In the genomic region with DNA sequence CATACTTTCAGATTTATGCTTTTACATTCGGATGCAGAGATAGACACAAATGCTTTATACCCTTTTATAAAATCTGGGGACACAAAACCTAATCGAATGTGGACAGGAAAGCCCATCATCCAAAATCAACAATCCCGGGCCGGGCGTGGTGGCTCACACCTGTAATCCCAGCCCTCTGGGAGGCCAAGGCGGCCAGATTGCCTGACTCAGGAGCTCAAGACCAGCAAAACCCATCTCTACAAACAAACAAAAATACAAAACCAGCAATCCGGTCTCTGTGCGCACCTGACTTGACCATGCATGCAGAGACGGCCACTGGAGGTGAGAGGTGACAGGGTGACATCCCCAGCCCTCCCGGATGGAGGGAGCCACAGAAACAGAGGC, we compare ENCODE assay signal across 9 cellular contexts. TPM values are rescaled to one million over a fixed set of nuclear protein-coding genes. Genes with fewer than 3 reads are reported as not detected.
"Had no signal": no experiment of that assay in that cellular context is flagged by ENCODE, and none has a peak within 500 bp of the region (broad histone marks: within the 10 kb centered on the region; RNA-seq: fewer than 3 reads in every experiment).

No MANE protein-coding gene starts in this region.

- H3K4me1 Mint-ChIP-seq: activated naive CD4-positive, alpha-beta T cell treated with anti-CD3 and anti-CD28 coated beads, Interleukin-2, amount 50 U/mL, for 24 hours had no signal

- H3K9me3 Mint-ChIP-seq: activated naive CD4-positive, alpha-beta T cell treated with anti-CD3 and anti-CD28 coated beads, Interleukin-2, amount 50 U/mL, for 24 hours; activated T-cell treated with anti-CD3 and anti-CD28 coated beads, Interleukin-2, amount 50 U/mL, for 24 hours; natural killer cell treated with Interleukin-12 subunit alpha and Interleukin-12 subunit beta and Interleukin-15 and Interleukin-18, amount 100 ng/mL, for 72 hours had no signal

- H3K27ac Mint-ChIP-seq: activated naive CD4-positive, alpha-beta T cell treated with anti-CD3 and anti-CD28 coated beads, Interleukin-2, amount 50 U/mL, for 24 hours; activated T-cell treated with anti-CD3 and anti-CD28 coated beads, Interleukin-2, amount 50 U/mL, for 24 hours; natural killer cell treated with Interleukin-12 subunit alpha and Interleukin-12 subunit beta and Interleukin-15 and Interleukin-18, amount 100 ng/mL, for 72 hours had no signal

- DNase-seq: activated effector memory CD4-positive, alpha-beta T cell treated with Interleukin-2 at 50 U/mL for 16 hours; activated T-cell treated with anti-CD3 and anti-CD28 coated beads, Interleukin-2, amount 50 U/mL, for 24 hours; amniotic stem cell; effector CD4-positive, alpha-beta T cell had no signal

- ATAC-seq: activated CD4-positive, CD25-positive, alpha-beta regulatory T cell treated with anti-CD3 and anti-CD28 coated beads, Interleukin-2, amount 50 U/mL, for 24 hours; natural killer cell treated with Interleukin-12 subunit alpha and Interleukin-12 subunit beta and Interleukin-15 and Interleukin-18, amount 100 ng/mL, for 72 hours had no signal

- H3K36me3 Mint-ChIP-seq: activated naive CD4-positive, alpha-beta T cell treated with anti-CD3 and anti-CD28 coated beads, Interleukin-2, amount 50 U/mL, for 24 hours; natural killer cell treated with Interleukin-12 subunit alpha and Interleukin-12 subunit beta and Interleukin-15 and Interleukin-18, amount 100 ng/mL, for 72 hours had no signal

- H3K27me3 Mint-ChIP-seq: activated naive CD4-positive, alpha-beta T cell treated with anti-CD3 and anti-CD28 coated beads, Interleukin-2, amount 50 U/mL, for 24 hours; activated T-cell treated with anti-CD3 and anti-CD28 coated beads, Interleukin-2, amount 50 U/mL, for 24 hours had no signal

- H3K4me3 Mint-ChIP-seq: activated naive CD4-positive, alpha-beta T cell treated with anti-CD3 and anti-CD28 coated beads, Interleukin-2, amount 50 U/mL, for 24 hours; activated T-cell treated with anti-CD3 and anti-CD28 coated beads, Interleukin-2, amount 50 U/mL, for 24 hours; natural killer cell treated with Interleukin-12 subunit alpha and Interleukin-12 subunit beta and Interleukin-15 and Interleukin-18, amount 100 ng/mL, for 72 hours had no signal

RNA-seq across cellular contexts. Expression of gene COBL, which starts 13.5 kb away (rescaled TPM):
- total RNA-seq: lung microvascular endothelial cell; natural killer cell treated with Interleukin-12 subunit alpha and Interleukin-12 subunit beta and Interleukin-15 and Interleukin-18, amount 100 ng/mL, for 72 hours had no signal
- polyA plus RNA-seq: endothelial cell of umbilical vein had no signal
